In the genomic region with DNA sequence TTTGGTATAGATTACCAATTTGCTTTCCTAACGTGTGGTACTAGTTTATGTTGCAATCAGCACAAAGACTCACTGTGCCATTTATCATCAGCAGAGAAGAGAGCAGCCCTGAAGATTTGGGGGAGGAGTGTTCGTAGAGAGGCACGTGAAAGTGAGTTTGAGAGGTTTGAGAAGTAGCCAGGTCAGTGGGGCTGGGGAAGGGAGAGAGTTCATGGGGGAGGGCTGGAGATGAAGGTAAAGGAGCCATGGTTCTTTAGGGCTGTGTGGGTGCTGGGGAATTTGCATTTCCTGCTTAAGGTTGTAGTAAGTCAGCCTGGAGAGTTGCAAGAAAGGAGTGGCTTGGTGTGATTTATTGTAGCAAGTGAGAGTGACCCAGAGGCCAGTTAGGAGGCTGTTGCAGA, we compare ENCODE assay signal across 10 cellular contexts.
A peak's percentile ranks its signal among the peaks of the same experiment; 100 is the strongest.
DNase-seq lines count a peak whose midpoint lies in the region; ATAC-seq and TF ChIP-seq lines count a peak whose summit lies in the region.
"Had no signal": no experiment of that assay in that cellular context is flagged by ENCODE, and none has a peak within 500 bp of the region (broad histone marks: within the 10 kb centered on the region; RNA-seq: fewer than 3 reads in every experiment).

No MANE protein-coding gene starts in this region.

- DNase-seq in NOMO-1 treated with DMSO at 0.1 percent for 48 hours (lab: John Stamatoyannopoulos, UW; ENCODE audit: unreplicated experiment), result peak; percentile 15
- DNase-seq in NOMO-1 treated with dmso at 0.1 percent for 144 hours (lab: John Stamatoyannopoulos, UW; ENCODE audit: unreplicated experiment), result no peak
- peak; percentile 23 to 77 for DNase-seq in PC-9
- DNase-seq in glomerular visceral epithelial cell (ENCODE audit: extremely low spot score), result peak; percentile 44
- DNase-seq in transverse colon, result peak; percentile 44
- no peak for DNase-seq in OCI-M2 (lab: John Stamatoyannopoulos, UW; ENCODE audit: unreplicated experiment)
- DNase-seq in GM10248 (ENCODE audit: extremely low spot score), result no peak
- DNase-seq: activated T-cell treated with anti-CD3 and anti-CD28 coated beads, Interleukin-2, amount 50 U/mL, for 72 hours; NCI-H1105 treated with DMSO at 0.1 percent for 48 hours had no signal

- no peak for TF ChIP-seq EP300 in transverse colon (IDR thresholded peaks at IDR 0.05; ENCODE audit: low read depth)

- peaks cover 90% of the 10 kb centered on the region for H3K79me2 ChIP-seq in PC-9 (ENCODE audit: low read depth)

- 23 to 41% methylated on average over 3 of the region's 3 CpGs for whole genome bisulfite sequencing in transverse colon (ENCODE audit: low coverage in 1 of 2), 2 donors

- peaks cover 98% of the 10 kb centered on the region for H3K4me1 ChIP-seq in PC-9 (replicated peaks; ENCODE audit: insufficient read depth)
- peaks cover 4 to 59% (median 30%) of the 10 kb centered on the region in 4 donors for H3K4me1 ChIP-seq in transverse colon

- TF ChIP-seq CTCF in PC-9 (conservative IDR thresholded peaks at IDR 0.05) (no peak), transverse colon (IDR thresholded peaks at IDR 0.05) (no peak), GM10248 (IDR thresholded peaks at IDR 0.05; ENCODE audit: control extremely low read depth, extremely low read depth, low read depth, missing control alignments) (no peak)

- H3K36me3 ChIP-seq in PC-9 (ENCODE audit: low read depth), result no peaks in the 10 kb centered on the region
- no peaks in the 10 kb centered on the region for H3K36me3 ChIP-seq in transverse colon

- no peak for TF ChIP-seq POLR2A in transverse colon (IDR thresholded peaks at IDR 0.05)

- H3K4me2 ChIP-seq in PC-9, result peak overlapping the region; percentile 63

- no peak overlapping the region for H2AFZ ChIP-seq in PC-9

- no peak overlapping the region for H3K4me3 ChIP-seq in PC-9
- H3K4me3 ChIP-seq in transverse colon, result no peak overlapping the region

- peak overlapping the region; percentile 78 for H3K27ac ChIP-seq in PC-9
- H3K27ac ChIP-seq in transverse colon, result peak overlapping the region; percentile 29 to 68 (median 57)

- H3K27me3 ChIP-seq in PC-9 (ENCODE audit: insufficient read depth, low read depth) (no peaks in the 10 kb centered on the region), transverse colon (no peaks in the 10 kb centered on the region)

- no peaks in the 10 kb centered on the region for H4K20me1 ChIP-seq in PC-9 (ENCODE audit: insufficient read depth)

- no peak for ATAC-seq in GM21381 (IDR thresholded peaks at IDR 0.05; ENCODE audit: unreplicated experiment)
- ATAC-seq: activated T-cell treated with anti-CD3 and anti-CD28 coated beads, Interleukin-2, amount 50 U/mL, for 72 hours had no signal

- H3F3A ChIP-seq in PC-9 (ENCODE audit: insufficient read depth, low read depth), result peaks cover 55% of the 10 kb centered on the region

- POLR2A ChIA-PET in PC-9 (lab: Charles Lee; ENCODE audit: unreplicated experiment) (no interaction called here), GM10248 (lab: Yijun Ruan, JAX) (no interaction called here)

- no peaks in the 10 kb centered on the region for H3K9me2 ChIP-seq in PC-9 (ENCODE audit: insufficient read depth)

- intact Hi-C loops in PC-9 (cut with micrococcal nuclease; ENCODE audit: unreplicated experiment), result no loop called here
- intact Hi-C loops in transverse colon (cut with DNase I; ENCODE audit: low total_unique reads), result no loop called here

- in situ Hi-C loops in transverse colon (cut with MboI; ENCODE audit: low pct_ligation_motif_present in 1 of 4, low pct_unique_long_range_greater_than_20kb in 1 of 4, low sequenced_read_pairs in 3 of 4), result no loop called here

- H3K9me3 ChIP-seq in PC-9 (ENCODE audit: insufficient read depth, low read depth) (no peaks in the 10 kb centered on the region), transverse colon (no peaks in the 10 kb centered on the region)

- CTCF ChIA-PET in PC-9 (lab: Charles Lee), result no interaction called here
- CTCF ChIA-PET in GM10248 (lab: Yijun Ruan, JAX), result interaction anchor here (1.5 kb wide), 1 partner anchor 27 kb away, joined by 3 read pairs; no protein-coding TSS in a partner anchor

- no TSS peak for BruUV-seq in PC-9 (replicated peaks; lab: Mats Ljungman, UMichigan)

Comparison
In these comparisons a context has a peak if more than half of its experiments do, and no peak if none do; other contexts are left out.
1. DNase-seq: peak in NOMO-1 treated with DMSO at 0.1 percent for 48 hours (single experiment), PC-9 (2 of 2), glomerular visceral epithelial cell (single experiment) and transverse colon (single experiment); none in NOMO-1 treated with dmso at 0.1 percent for 144 hours (single experiment), OCI-M2 (single experiment) and GM10248 (single experiment).